12 cellular contexts compared by ENCODE assay signal in the genomic region with DNA sequence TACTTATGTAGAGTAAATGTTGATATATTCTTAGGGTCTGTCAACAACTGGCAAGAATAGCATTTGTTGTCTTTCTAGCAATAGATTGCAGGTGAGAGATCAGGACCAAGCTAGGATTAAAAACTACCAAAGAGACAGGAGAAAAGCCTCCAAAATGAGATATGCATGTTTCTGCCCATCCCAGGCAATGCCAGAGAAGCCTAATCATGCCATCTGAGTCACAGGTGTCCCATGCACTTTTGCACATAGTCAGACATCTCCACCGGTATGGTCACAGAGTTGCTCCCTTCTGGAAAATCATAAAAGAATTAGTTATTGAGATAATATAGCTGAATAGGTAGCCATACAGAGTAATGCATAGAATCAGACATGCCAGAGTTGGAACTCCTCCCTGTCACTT. TPM values are rescaled to one million over a fixed set of nuclear protein-coding genes. Genes with fewer than 3 reads are reported as not detected.
DNase-seq lines count a peak whose midpoint lies in the region; ATAC-seq, FAIRE-seq and TF ChIP-seq lines count a peak whose summit lies in the region.
"Had no signal": no experiment of that assay in that cellular context is flagged by ENCODE, and none has a peak within 500 bp of the region (broad histone marks: within the 10 kb centered on the region; RNA-seq: fewer than 3 reads in every experiment).

No MANE protein-coding gene starts in this region.

- ATAC-seq in GM21515 (IDR thresholded peaks at IDR 0.05; ENCODE audit: unreplicated experiment) (no peak), GM18511 (IDR thresholded peaks at IDR 0.05; ENCODE audit: unreplicated experiment) (no peak)

- H3K9me3 Mint-ChIP-seq in mesothelial cell of epicardium, result no peaks in the 10 kb centered on the region
- H3K9me3 Mint-ChIP-seq: CD4-positive, alpha-beta T cell; T-helper 1 cell treated with Interleukin-12 subunit alpha and Interleukin-12 subunit beta and Interleukin-4 antibody, amounts not matched to agents 30 μg/mL and 1 μg/mL, for 36 hours had no signal

- no peak for TF ChIP-seq POLR2A in lower leg skin (IDR thresholded peaks at IDR 0.05)

- DNase-seq in MG63, result no peak
- peak; percentile 62 for DNase-seq in bronchial epithelial cell (ENCODE audit: low read depth)
- no peak for DNase-seq in mesothelial cell of epicardium (ENCODE audit: low spot score in 2 of 2, unreplicated experiment in 2 of 2)
- DNase-seq in substantia nigra (lab: John Stamatoyannopoulos, UW), result no peak
- no peak for DNase-seq in lower leg skin (ENCODE audit: low spot score in 2 of 2)
- DNase-seq in COLO829 (ENCODE audit: low spot score), result no peak
- DNase-seq: CD4-positive, alpha-beta T cell; NCI-H1417 treated with DMSO at 0.1 percent for 48 hours had no signal

- no peak for FAIRE-seq in bronchial epithelial cell (lab: Jason Lieb, UNC)

- no peak for TF ChIP-seq CTCF in bronchial epithelial cell (IDR thresholded peaks at IDR 0.05; ENCODE audit: insufficient read depth, low read length, severe bottlenecking)
- no peak for TF ChIP-seq CTCF in mesothelial cell of epicardium (IDR thresholded peaks at IDR 0.05; ENCODE audit: unreplicated experiment)
- no peak for TF ChIP-seq CTCF in lower leg skin (IDR thresholded peaks at IDR 0.05)

- no peaks in the 10 kb centered on the region for H3K36me3 Mint-ChIP-seq in mesothelial cell of epicardium

- no peaks in the 10 kb centered on the region for H3K27me3 ChIP-seq in MG63
- no peaks in the 10 kb centered on the region for H3K27me3 ChIP-seq in bronchial epithelial cell (ENCODE audit: control insufficient read depth, insufficient read depth, low read length)

- peak overlapping the region; percentile 92 for H3K27ac ChIP-seq in substantia nigra (ENCODE audit: low read depth, low read length, poor library complexity, severe bottlenecking)

- no peak overlapping the region for H3K4me3 Mint-ChIP-seq in mesothelial cell of epicardium
- H3K4me3 Mint-ChIP-seq: CD4-positive, alpha-beta T cell; T-helper 1 cell treated with Interleukin-12 subunit alpha and Interleukin-12 subunit beta and Interleukin-4 antibody, amounts not matched to agents 30 μg/mL and 1 μg/mL, for 36 hours had no signal

- no peaks in the 10 kb centered on the region for H3K9me3 ChIP-seq in MG63

- peak overlapping the region; percentile 2 for H3K27ac Mint-ChIP-seq in mesothelial cell of epicardium
- H3K27ac Mint-ChIP-seq: CD4-positive, alpha-beta T cell; T-helper 1 cell treated with Interleukin-12 subunit alpha and Interleukin-12 subunit beta and Interleukin-4 antibody, amounts not matched to agents 30 μg/mL and 1 μg/mL, for 36 hours had no signal

- H3K27me3 Mint-ChIP-seq in mesothelial cell of epicardium (ENCODE audit: low read depth), result peaks cover 5% of the 10 kb centered on the region

- H3K4me3 ChIP-seq in MG63 (peak overlapping the region; percentile 36), bronchial epithelial cell (ENCODE audit: low read depth, low read length) (no peak overlapping the region), lower leg skin (ENCODE audit: low read depth, poor library complexity, severe bottlenecking) (no peak overlapping the region)

- intact Hi-C loops in lower leg skin (cut with DNase I; ENCODE audit: low total_unique reads), result no loop called here

- no peaks in the 10 kb centered on the region for H3K36me3 ChIP-seq in MG63
- no peaks in the 10 kb centered on the region for H3K36me3 ChIP-seq in bronchial epithelial cell (ENCODE audit: control insufficient read depth, insufficient read depth, low read length)

- peaks cover 7% of the 10 kb centered on the region for H3K4me1 Mint-ChIP-seq in mesothelial cell of epicardium

- WGBS in lower leg skin, 2 donors, result 70 to 71% methylated on average over 1 of the region's 1 CpG

RNA-seq across cellular contexts. Expression of gene PDK4, which starts 50.6 kb away (rescaled TPM):
- 0.33 and 0.84 TPM in 2 replicates for total RNA-seq in MG63 (2014; rRNA removed; shearing (Covaris generic); ENCODE audit: low replicate concordance)
- total RNA-seq in bronchial epithelial cell (0.53 and 0.64 TPM in 2 replicates), mesothelial cell of epicardium (0.98 to 1.1 TPM (median 1.0 TPM) in 3 replicates), lower leg skin (1,000 to 10,000 TPM in 2 of 4 donors, 100 to 1,000 TPM in 1, 10 to 100 TPM in 1; 64.3 to 1,085 (median 625) TPM)
- total RNA-seq: activated CD8-positive, alpha-beta memory T cell treated with anti-CD3 and anti-CD28 coated beads for 36 hours; CD4-positive, alpha-beta T cell had no signal

RNA-seq across cellular contexts. Expression of gene ASB4, which starts 59.9 kb away (rescaled TPM):
- total RNA-seq in MG63 (2014; rRNA removed; shearing (Covaris generic); ENCODE audit: low replicate concordance), result not detected in 2 replicates
- total RNA-seq in bronchial epithelial cell (under 0.01 TPM in 1 of 2 replicates, not detected in the other), mesothelial cell of epicardium (0.07 to 0.29 TPM (median 0.09 TPM) in 3 replicates), lower leg skin (under 1 TPM in 2 of 4 donors, not detected in 2; 0.34 to 0.45 TPM)
- total RNA-seq: activated CD8-positive, alpha-beta memory T cell treated with anti-CD3 and anti-CD28 coated beads for 36 hours; CD4-positive, alpha-beta T cell had no signal

Comparison
In these comparisons a context has a peak if more than half of its experiments do, and no peak if none do; other contexts are left out.
1. RNA of gene PDK4, which starts 50.6 kb away (total RNA-seq): 64.3 to 1,085 TPM in lower leg skin; 0.98 to 1.1 TPM in mesothelial cell of epicardium, 0.53 to 0.64 TPM in bronchial epithelial cell and 0.33 to 0.84 TPM in MG63; every median in the first group is over 10 times any median in the second.